1 cellular context compared by ENCODE assay signal in the genomic region with DNA sequence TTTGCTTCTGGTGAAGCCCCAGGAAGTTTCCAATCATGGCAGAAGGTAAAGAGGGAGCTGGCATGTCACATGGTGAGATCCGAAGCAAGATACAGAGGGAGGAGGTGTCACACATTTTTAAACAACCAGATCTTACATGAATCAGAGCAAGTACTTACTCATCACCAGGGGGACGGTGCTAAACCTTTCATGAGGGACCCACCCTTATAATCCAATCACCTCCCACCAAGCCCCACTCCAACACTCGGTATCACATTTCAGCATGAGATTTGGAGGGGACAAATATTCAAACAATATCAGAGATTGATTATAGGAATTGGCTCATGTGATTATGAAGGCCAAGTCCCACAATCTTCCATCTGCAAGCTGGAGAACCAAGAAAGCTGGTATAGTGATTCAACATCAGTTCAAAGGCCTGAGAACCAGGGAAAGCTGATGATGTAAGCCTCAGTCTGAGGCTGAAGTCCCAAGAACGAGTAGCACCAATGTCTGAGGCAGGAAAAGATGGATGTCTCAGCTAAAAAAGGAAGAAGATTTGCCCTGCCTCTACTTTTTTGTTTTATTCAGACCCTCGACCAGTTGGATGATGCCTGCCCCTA.
TF ChIP-seq lines count a peak whose summit lies in the region.

No MANE protein-coding gene starts in this region.

TF ChIP-seq in H1, 55 proteins besides CTCF, POLR2A, EP300 and RAD21 (continued from another document):
- TF ChIP-seq, protein P1, sequence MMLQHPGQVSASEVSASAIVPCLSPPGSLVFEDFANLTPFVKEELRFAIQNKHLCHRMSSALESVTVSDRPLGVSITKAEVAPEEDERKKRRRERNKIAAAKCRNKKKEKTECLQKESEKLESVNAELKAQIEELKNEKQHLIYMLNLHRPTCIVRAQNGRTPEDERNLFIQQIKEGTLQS (IDR thresholded peaks at IDR 0.05; ENCODE audit: insufficient read depth, low read depth, low read length): no peak
- TF ChIP-seq JUND (IDR thresholded peaks at IDR 0.05; ENCODE audit: low read length) (no peak), BCL11A (IDR thresholded peaks at IDR 0.05; ENCODE audit: low read depth in 2 of 2, low read length in 2 of 2) (no peak), JUN (IDR thresholded peaks at IDR 0.05; ENCODE audit: low read depth, low read length) (no peak), FOSL1 (IDR thresholded peaks at IDR 0.05; ENCODE audit: insufficient read depth, low read depth, low read length) (no peak), MAFK (IDR thresholded peaks at IDR 0.05; ENCODE audit: low read depth, low read length) (no peak), BACH1 (IDR thresholded peaks at IDR 0.05; ENCODE audit: low read length) (no peak), TBP (IDR thresholded peaks at IDR 0.05; ENCODE audit: low read depth, low read length) (no peak), SP2 (IDR thresholded peaks at IDR 0.05; ENCODE audit: low read length) (no peak), YY1 (IDR thresholded peaks at IDR 0.05; ENCODE audit: low read depth, low read length) (no peak), SUZ12 (IDR thresholded peaks at IDR 0.05; ENCODE audit: low read length) (no peak)
TF ChIP-seq in H1: peak in this region for 0.
